In genomic region chr10:46286991-46287693, GRCh38 we compare ENCODE assay signal across 24 cellular contexts. TPM values are rescaled to one million over a fixed set of nuclear protein-coding genes. Genes with fewer than 3 reads are reported as not detected.
DNase-seq lines count a peak whose midpoint lies in the region; FAIRE-seq and TF ChIP-seq lines count a peak whose summit lies in the region.
"Had no signal": no experiment of that assay in that cellular context is flagged by ENCODE, and none has a peak within 500 bp of the region (broad histone marks: within the 10 kb centered on the region; RNA-seq: fewer than 3 reads in every experiment).

Gene ANTXRL (plus strand): TSS chr10:46286997. CDS start chr10:46287263, 266 bp downstream.

- TF ChIP-seq POLR2A in suprapubic skin (IDR thresholded peaks at IDR 0.05): no peak

- peak; percentile 49 for DNase-seq in activated effector memory CD4-positive, alpha-beta T cell treated with anti-CD3 and anti-CD28 coated beads, Interleukin-2, amount 50 U/mL, for 16 hours
- no peak for DNase-seq in activated effector memory CD4-positive, alpha-beta T cell treated with Interleukin-2 at 50 U/mL for 16 hours
- no peak for DNase-seq in PC-9
- DNase-seq in islet precursor cell: peak; percentile 23
- peak; percentile 56 to 71 for DNase-seq in suprapubic skin (ENCODE audit: low spot score in 2 of 2)
- no peak for DNase-seq in inferior parietal cortex (ENCODE audit: extremely low spot score)
- no peak for DNase-seq in HTR-8/SVneo (ENCODE audit: insufficient read length, low spot score)
- no peak for DNase-seq in NOMO-1 (lab: John Stamatoyannopoulos, UW; ENCODE audit: unreplicated experiment in 2 of 2)
- DNase-seq: activated CD8-positive, alpha-beta T cell treated with anti-CD3 and anti-CD28 coated beads, Interleukin-2, amount 10 ng/mL, durations not matched to agents 7 days and 5 days; activated gamma-delta T cell; CD4-positive, alpha-beta memory T cell; cortex of kidney; erythroblast; HCEC 1CT; Karpas-422; lower lobe of right lung; NCI-H1417; NCI-H2171 treated with DMSO at 0.1 percent for 48 hours; stimulated activated CD4-positive, alpha-beta T cell treated with anti-CD3 and anti-CD28 coated beads, Interleukin-12 subunit alpha, Interleukin-12 subunit beta, amount 100 ng/mL, for 4 hours had no signal

- H3F3A ChIP-seq in PC-9 (ENCODE audit: insufficient read depth, low read depth): peaks cover 42% of the 10 kb centered on the region

- peaks cover 71% of the 10 kb centered on the region for H3K4me1 ChIP-seq in PC-9 (replicated peaks; ENCODE audit: insufficient read depth)
- peaks cover 40% of the 10 kb centered on the region for H3K4me1 ChIP-seq in suprapubic skin

- H3K4me3 ChIP-seq in PC-9 (peak within 1 kb of the TSS; percentile 93; the same call in 1 of the 2 replicates), suprapubic skin (no peak within 1 kb of the TSS)
- H3K4me3 ChIP-seq: uterus had no signal

- POLR2A ChIA-PET in PC-9 (lab: Charles Lee; ENCODE audit: unreplicated experiment): no interaction called here

- H3K27ac ChIP-seq in PC-9: peak within 1 kb of the TSS; percentile 85
- peak within 1 kb of the TSS; percentile 41 for H3K27ac ChIP-seq in suprapubic skin
- H3K27ac ChIP-seq: lower lobe of right lung had no signal

- H2AFZ ChIP-seq in PC-9: 0 out of 2 replicates have a peak within 1 kb of the TSS, but pooled peaks have one; percentile 51

- 0 out of 2 replicates have a peak, but pooled peaks cover 7% of the 10 kb centered on the region for H3K79me2 ChIP-seq in PC-9 (ENCODE audit: low read depth)

- H3K9me2 ChIP-seq in PC-9 (ENCODE audit: insufficient read depth): no peaks in the 10 kb centered on the region

- H3K9me3 ChIP-seq in PC-9 (ENCODE audit: insufficient read depth, low read depth): no peaks in the 10 kb centered on the region
- H3K9me3 ChIP-seq in suprapubic skin: no peaks in the 10 kb centered on the region
- H3K9me3 ChIP-seq: gastroesophageal sphincter, lower lobe of right lung, uterus had no signal

- BruUV-seq in PC-9 (replicated peaks; lab: Mats Ljungman, UMichigan): no TSS peak

- no peak for TF ChIP-seq CTCF in PC-9 (conservative IDR thresholded peaks at IDR 0.05)
- TF ChIP-seq CTCF in suprapubic skin (IDR thresholded peaks at IDR 0.05): no peak

- CTCF ChIA-PET in PC-9 (lab: Charles Lee): interaction anchor here (0.5 kb wide), 1 partner anchor 1115 kb away, joined by 3 read pairs; no protein-coding TSS in a partner anchor

- 98% methylated on average over 6 of the region's 8 CpGs for WGBS in suprapubic skin

- intact Hi-C loops in PC-9 (cut with micrococcal nuclease; ENCODE audit: unreplicated experiment): no loop called here

- no peaks in the 10 kb centered on the region for H4K20me1 ChIP-seq in PC-9 (ENCODE audit: insufficient read depth)

- no peaks in the 10 kb centered on the region for H3K27me3 ChIP-seq in PC-9 (ENCODE audit: insufficient read depth, low read depth)
- no peaks in the 10 kb centered on the region for H3K27me3 ChIP-seq in suprapubic skin
- H3K27me3 ChIP-seq: gastroesophageal sphincter, uterus had no signal

- TF ChIP-seq EP300 in suprapubic skin (IDR thresholded peaks at IDR 0.05): no peak

- H3K36me3 ChIP-seq in PC-9 (ENCODE audit: low read depth): no peaks in the 10 kb centered on the region
- no peaks in the 10 kb centered on the region for H3K36me3 ChIP-seq in suprapubic skin
- H3K36me3 ChIP-seq: gastroesophageal sphincter, lower lobe of right lung, uterus had no signal

- FAIRE-seq in HTR-8/SVneo (lab: Jason Lieb, UNC): no peak
- FAIRE-seq: TTC549 had no signal

- peak within 1 kb of the TSS; percentile 92 for H3K4me2 ChIP-seq in PC-9

RNA-seq across cellular contexts. Expression of gene ANTXRL, which starts in this region (rescaled TPM):
- total RNA-seq in PC-9 (2021): 0.26 and 0.58 TPM in 2 replicates
- not detected for total RNA-seq in suprapubic skin
- total RNA-seq: activated CD8-positive, alpha-beta T cell treated with anti-CD3 and anti-CD28 coated beads, Interleukin-2, amount 10 ng/mL, durations not matched to agents 7 days and 5 days; CD4-positive, alpha-beta memory T cell; gastroesophageal sphincter; lower lobe of right lung; pulmonary artery endothelial cell; RPMI7951 had no signal

Comparison
In these comparisons a context has a peak if more than half of its experiments do, and no peak if none do; other contexts are left out.
1. DNase-seq: peak in activated effector memory CD4-positive, alpha-beta T cell treated with anti-CD3 and anti-CD28 coated beads, Interleukin-2, amount 50 U/mL, for 16 hours (single experiment) and islet precursor cell (single experiment); none in activated effector memory CD4-positive, alpha-beta T cell treated with Interleukin-2 at 50 U/mL for 16 hours (single experiment), PC-9 (0 of 2), inferior parietal cortex (single experiment), HTR-8/SVneo (single experiment) and NOMO-1 (0 of 2).
2. Peak in DNase-seq and H3K27ac ChIP-seq in suprapubic skin; RNA of the gene not detected or under 1 TPM.